In genomic region chr14:64246688-64247087, GRCh38 we compare ENCODE assay signal across 27 cellular contexts. TPM values are rescaled to one million over a fixed set of nuclear protein-coding genes. Genes with fewer than 3 reads are reported as not detected.
DNase-seq lines count a peak whose midpoint lies in the region; ATAC-seq, FAIRE-seq and TF ChIP-seq lines count a peak whose summit lies in the region.
"Had no signal": no experiment of that assay in that cellular context is flagged by ENCODE, and none has a peak within 500 bp of the region (broad histone marks: within the 10 kb centered on the region; RNA-seq: fewer than 3 reads in every experiment).

No MANE protein-coding gene starts in this region.

- no peak overlapping the region for H3K4ac ChIP-seq in trophoblast cell (ENCODE audit: low read depth, low read length)

- H3K4me1 Mint-ChIP-seq in endodermal cell, result no peaks in the 10 kb centered on the region
- H3K4me1 Mint-ChIP-seq in T-helper 2 cell treated with Interferon-gamma antibody and Interleukin-4, amounts not matched to agents 5 μg/mL and 100 μg/mL, for 36 hours (ENCODE audit: low read depth), result no peaks in the 10 kb centered on the region
- H3K4me1 Mint-ChIP-seq: CD14-positive monocyte; CD8-positive, alpha-beta memory T cell had no signal

- H3K4me1 ChIP-seq in endodermal cell (ENCODE audit: control insufficient read depth, insufficient read depth, low read length), result no peaks in the 10 kb centered on the region
- peaks cover 0 to 2% of the 10 kb centered on the region in 2 experiments for H3K4me1 ChIP-seq in trophoblast cell (ENCODE audit: control insufficient read depth in 1 of 2, insufficient read depth in 2 of 2, low read length in 2 of 2)
- peaks cover 21% of the 10 kb centered on the region for H3K4me1 ChIP-seq in body of pancreas
- H3K4me1 ChIP-seq: A549; BE2C; BLaER1 treated with 17β-estradiol and CSF1 and Interleukin-3, amounts not matched to agents 10 nM and 100 nM had no signal

- H3K9ac ChIP-seq in endodermal cell (ENCODE audit: extremely low read depth, low read length, poor library complexity, severe bottlenecking) (no peak overlapping the region), trophoblast cell (ENCODE audit: low read length) (no peak overlapping the region)
- H3K9ac ChIP-seq: BLaER1 treated with 17β-estradiol and CSF1 and Interleukin-3, amounts not matched to agents 10 nM and 100 nM had no signal

- no peaks in the 10 kb centered on the region for H3K79me1 ChIP-seq in trophoblast cell (ENCODE audit: low read length)

- H3K79me2 ChIP-seq in trophoblast cell (ENCODE audit: control insufficient read depth, insufficient read depth, low read length, poor library complexity), result no peaks in the 10 kb centered on the region

- no peak overlapping the region for H3K23ac ChIP-seq in trophoblast cell (ENCODE audit: low read length)

- H2BK120ac ChIP-seq in trophoblast cell (ENCODE audit: insufficient read depth, low read length, poor library complexity), result no peak overlapping the region

- no peak for TF ChIP-seq CTCF in endodermal cell (conservative IDR thresholded peaks at IDR 0.05)
- TF ChIP-seq CTCF in body of pancreas (IDR thresholded peaks at IDR 0.05), result no peak

- H3K9me3 ChIP-seq in endodermal cell (ENCODE audit: control insufficient read depth, low read length) (no peaks in the 10 kb centered on the region), trophoblast cell (ENCODE audit: insufficient read depth, low read depth, low read length) (no peaks in the 10 kb centered on the region), body of pancreas (no peaks in the 10 kb centered on the region)
- H3K9me3 ChIP-seq: A549, BE2C had no signal

- H3K27ac Mint-ChIP-seq in endodermal cell, result no peak overlapping the region
- no peak overlapping the region for H3K27ac Mint-ChIP-seq in T-helper 2 cell treated with Interferon-gamma antibody and Interleukin-4, amounts not matched to agents 5 μg/mL and 100 μg/mL, for 36 hours
- H3K27ac Mint-ChIP-seq: CD14-positive monocyte; CD4-positive, alpha-beta T cell; CD8-positive, alpha-beta memory T cell had no signal

- H3K9me3 Mint-ChIP-seq in endodermal cell, result no peaks in the 10 kb centered on the region
- H3K9me3 Mint-ChIP-seq in T-helper 2 cell treated with Interferon-gamma antibody and Interleukin-4, amounts not matched to agents 5 μg/mL and 100 μg/mL, for 36 hours, result no peaks in the 10 kb centered on the region
- H3K9me3 Mint-ChIP-seq: CD4-positive, alpha-beta T cell; CD8-positive, alpha-beta memory T cell had no signal

- no peak overlapping the region for H3K27ac ChIP-seq in endodermal cell (ENCODE audit: low read depth, low read length)
- H3K27ac ChIP-seq in trophoblast cell (ENCODE audit: low read depth, low read length), result no peak overlapping the region
- H3K27ac ChIP-seq in body of pancreas, result no peak overlapping the region
- H3K27ac ChIP-seq: A549; BLaER1 treated with 17β-estradiol and CSF1 and Interleukin-3, amounts not matched to agents 10 nM and 100 nM had no signal

- H3K27me3 ChIP-seq in endodermal cell (ENCODE audit: control insufficient read depth, insufficient read depth, low read length, poor library complexity, severe bottlenecking) (no peaks in the 10 kb centered on the region), trophoblast cell (ENCODE audit: insufficient read depth, low read length) (no peaks in the 10 kb centered on the region), body of pancreas (no peaks in the 10 kb centered on the region)
- H3K27me3 ChIP-seq: BE2C; BLaER1 treated with 17β-estradiol and CSF1 and Interleukin-3, amounts not matched to agents 10 nM and 100 nM had no signal

- H3K27me3 Mint-ChIP-seq in endodermal cell (ENCODE audit: insufficient read depth), result no peaks in the 10 kb centered on the region
- peaks cover 24% of the 10 kb centered on the region for H3K27me3 Mint-ChIP-seq in T-helper 2 cell treated with Interferon-gamma antibody and Interleukin-4, amounts not matched to agents 5 μg/mL and 100 μg/mL, for 36 hours (ENCODE audit: low read depth)

- no peak overlapping the region for H2BK12ac ChIP-seq in trophoblast cell (ENCODE audit: low read length)

- no peak overlapping the region for H3K4me3 ChIP-seq in endodermal cell (ENCODE audit: low read length)
- H3K4me3 ChIP-seq in trophoblast cell (ENCODE audit: low read depth, low read length), result no peak overlapping the region
- no peak overlapping the region for H3K4me3 ChIP-seq in body of pancreas
- H3K4me3 ChIP-seq: A549; BLaER1 treated with 17β-estradiol and CSF1 and Interleukin-3, amounts not matched to agents 10 nM and 100 nM had no signal

- H4K91ac ChIP-seq in trophoblast cell (ENCODE audit: low read depth, low read length), result no peak overlapping the region

- H4K8ac ChIP-seq in trophoblast cell (ENCODE audit: low read depth, low read length), result no peak overlapping the region

- H3K36me3 ChIP-seq in endodermal cell (ENCODE audit: control insufficient read depth, insufficient read depth, low read length) (no peaks in the 10 kb centered on the region), trophoblast cell (ENCODE audit: control insufficient read depth in 1 of 2, insufficient read depth in 2 of 2, low read length in 2 of 2) (no peaks in the 10 kb centered on the region), body of pancreas (replicated peaks in 1 of 2; ENCODE audit: insufficient read depth in 1 of 2, low read depth in 2 of 2) (no peaks in the 10 kb centered on the region)
- H3K36me3 ChIP-seq: BE2C; BLaER1 treated with 17β-estradiol and CSF1 and Interleukin-3, amounts not matched to agents 10 nM and 100 nM had no signal

- ATAC-seq in esophagus mucosa (peak; percentile 95), body of pancreas (no peak)
- ATAC-seq: A549 had no signal

- no peaks in the 10 kb centered on the region for H3K36me3 Mint-ChIP-seq in endodermal cell (ENCODE audit: low read depth)
- no peaks in the 10 kb centered on the region for H3K36me3 Mint-ChIP-seq in T-helper 2 cell treated with Interferon-gamma antibody and Interleukin-4, amounts not matched to agents 5 μg/mL and 100 μg/mL, for 36 hours (ENCODE audit: low read depth)
- H3K36me3 Mint-ChIP-seq: CD14-positive monocyte had no signal

- H3K14ac ChIP-seq in trophoblast cell (ENCODE audit: low read length), result peak overlapping the region; percentile 39

- no peak overlapping the region for H2AK5ac ChIP-seq in trophoblast cell (ENCODE audit: low read length)

- FAIRE-seq in HTR-8/SVneo (lab: Jason Lieb, UNC), result peak; percentile 85
- FAIRE-seq: A549, GM12891, GM18507 had no signal

- no peak overlapping the region for H3K4me3 Mint-ChIP-seq in endodermal cell
- H3K4me3 Mint-ChIP-seq in T-helper 2 cell treated with Interferon-gamma antibody and Interleukin-4, amounts not matched to agents 5 μg/mL and 100 μg/mL, for 36 hours, result no peak overlapping the region
- H3K4me3 Mint-ChIP-seq: CD14-positive monocyte; CD4-positive, alpha-beta T cell; CD8-positive, alpha-beta memory T cell had no signal

- no peak overlapping the region for H2AFZ ChIP-seq in trophoblast cell (ENCODE audit: insufficient read depth, low read length, poor library complexity)

- no peak overlapping the region for H2BK5ac ChIP-seq in trophoblast cell (ENCODE audit: low read depth, low read length, poor library complexity)

- no peak for DNase-seq in HTR-8/SVneo (ENCODE audit: insufficient read length, low spot score)
- DNase-seq in endodermal cell, result peak; percentile 2
- no peak for DNase-seq in trophoblast cell
- no peak for DNase-seq in SK-N-DZ (ENCODE audit: low spot score)
- no peak for DNase-seq in T-helper 2 cell treated with Interferon-gamma antibody and Interleukin-4, amounts not matched to agents 5 μg/mL and 100 μg/mL, for 36 hours (ENCODE audit: low spot score)
- no peak for DNase-seq in activated CD4-positive, alpha-beta T cell treated with anti-CD3 and anti-CD28 coated beads, Interleukin-2, amount 50 U/mL, for 48 hours
- no peak for DNase-seq in body of pancreas
- DNase-seq: 8988T; ACHN; AML-193; BE2C; Calu3; CD4-positive, alpha-beta T cell; CD8-positive, alpha-beta memory T cell; DMS53; DMS79 treated with DMSO at 0.1 percent for 48 hours; GF-D8; GOT3; H7; HCEC 1CT had no signal

- intact Hi-C loops in body of pancreas (cut with DNase I), result no loop called here

- no peak overlapping the region for H3K18ac ChIP-seq in trophoblast cell (ENCODE audit: low read length)

- no peak for TF ChIP-seq POLR2A in body of pancreas (IDR thresholded peaks at IDR 0.05)

- no peak overlapping the region for H4K12ac ChIP-seq in trophoblast cell (ENCODE audit: low read depth, low read length)

- no peak overlapping the region for H3K4me2 ChIP-seq in trophoblast cell (ENCODE audit: low read length)
- H3K4me2 ChIP-seq: A549; BLaER1 treated with 17β-estradiol and CSF1 and Interleukin-3, amounts not matched to agents 10 nM and 100 nM had no signal

RNA-seq across cellular contexts. Expression of gene ESR2, which starts 47.5 kb away (rescaled TPM):
- total RNA-seq in endodermal cell, result under 1 TPM; 0.57 to 0.66 TPM
- 0.11 TPM for polyA plus RNA-seq in endodermal cell (2013, experiment 1 of 2)
- 0.21 TPM for polyA plus RNA-seq in endodermal cell (2013, experiment 2 of 2)
- total RNA-seq in esophagus mucosa, result 0.48 TPM
- 0.03 and 0.06 TPM in 2 replicates for polyA plus RNA-seq in trophoblast cell (2013)
- polyA plus RNA-seq in SK-N-DZ (2014; cell fraction: cytosol; rRNA removed), result 0.64 and 1.3 TPM in 2 replicates
- 0.08 and 0.91 TPM in 2 replicates for polyA plus RNA-seq in SK-N-DZ (2014; cell fraction: nucleus; rRNA removed)
- not detected for total RNA-seq in body of pancreas
- total RNA-seq: Calu3, G401 had no signal
- polyA plus RNA-seq: CD14-positive monocyte had no signal
